Comparison of ENCODE assay signal across 9 cellular contexts in genomic region chr17:63930951-63931575, GRCh38. TPM values are rescaled to one million over a fixed set of nuclear protein-coding genes. Genes with fewer than 3 reads are reported as not detected.
A peak's percentile ranks its signal among the peaks of the same experiment; 100 is the strongest.
DNase-seq lines count a peak whose midpoint lies in the region; ATAC-seq and TF ChIP-seq lines count a peak whose summit lies in the region.
"Had no signal": no experiment of that assay in that cellular context is flagged by ENCODE, and none has a peak within 500 bp of the region (broad histone marks: within the 10 kb centered on the region; RNA-seq: fewer than 3 reads in every experiment).

No MANE protein-coding gene starts in this region.

- CTCF ChIA-PET in CD8-positive, alpha-beta T cell (lab: Charles Lee), result interaction anchor here (0.9 to 7.3 kb wide), 13 partner anchors 9 to 202 kb away, joined by 3 to 56 read pairs (median 7); partner anchors contain the start of genes CSHL1, GH1 and ICAM2
- CTCF ChIA-PET in HEK293 (lab: Yijun Ruan, JAX) (interaction anchor here (1.8 to 3.0 kb wide), 3 partner anchors 12 to 203 kb away, joined by 4 to 17 read pairs (median 10); partner anchors contain the start of gene GH1), WTC11 (lab: Charles Lee) (interaction anchor here (0.5 to 6.3 kb wide), 15 partner anchors 8 to 376 kb away, joined by 3 to 87 read pairs (median 3); partner anchors contain the start of genes CSHL1 and GH1), Calu3 (lab: Charles Lee) (interaction anchor here (1.1 kb wide), 1 partner anchor 12 kb away, joined by 3 read pairs; the partner anchor contains the start of gene GH1), MCF 10A (lab: Yijun Ruan, JAX) (interaction anchor here (0.5 to 3.5 kb wide), 3 partner anchors 10 to 860 kb away, joined by 3 to 21 read pairs (median 3); partner anchors contain the start of gene GH1)

- H3K4me3 ChIP-seq in CD8-positive, alpha-beta T cell (ENCODE audit: low read depth, low read length), result peak overlapping the region; percentile 58
- H3K4me3 ChIP-seq in HEK293 (ENCODE audit: low read depth, low read length), result no peak overlapping the region
- peak overlapping the region; percentile 48 for H3K4me3 ChIP-seq in rectal smooth muscle tissue (ENCODE audit: low read length)

- peaks cover 14% of the 10 kb centered on the region for H3K36me3 Mint-ChIP-seq in CD8-positive, alpha-beta T cell
- no peaks in the 10 kb centered on the region for H3K36me3 Mint-ChIP-seq in WTC11
- H3K36me3 Mint-ChIP-seq in effector memory CD8-positive, alpha-beta T cell (ENCODE audit: insufficient read depth), result peaks cover 14% of the 10 kb centered on the region
- no peaks in the 10 kb centered on the region for H3K36me3 Mint-ChIP-seq in Calu3 (ENCODE audit: insufficient read depth, unreplicated experiment)
- no peaks in the 10 kb centered on the region for H3K36me3 Mint-ChIP-seq in MCF 10A (ENCODE audit: insufficient read depth, unreplicated experiment)

- no peak overlapping the region for H3K9ac ChIP-seq in rectal smooth muscle tissue (ENCODE audit: low read length)

- DNase-seq in CD8-positive, alpha-beta T cell, result peak in 6 of 7 experiments; percentile 53 to 79 (median 63)
- DNase-seq in WTC11 (ENCODE audit: low spot score) (peak; percentile 58), Calu3 (no peak), MCF 10A (ENCODE audit: unreplicated experiment) (no peak)
- peak; percentile 38 to 44 (median 42) for DNase-seq in effector memory CD8-positive, alpha-beta T cell

- H3K27ac ChIP-seq in CD8-positive, alpha-beta T cell (ENCODE audit: low read depth, low read length), result peak overlapping the region; percentile 36
- no peak overlapping the region for H3K27ac ChIP-seq in HEK293 (ENCODE audit: extremely low read depth, low read depth, low read length)
- H3K27ac ChIP-seq in rectal smooth muscle tissue (ENCODE audit: low read depth, low read length), result no peak overlapping the region

- no peaks in the 10 kb centered on the region for H3K27me3 Mint-ChIP-seq in CD8-positive, alpha-beta T cell (ENCODE audit: low read depth)
- H3K27me3 Mint-ChIP-seq in WTC11 (ENCODE audit: low read depth) (no peaks in the 10 kb centered on the region; the same call in 1 of the 2 replicates), Calu3 (ENCODE audit: unreplicated experiment) (peaks cover 27% of the 10 kb centered on the region), MCF 10A (ENCODE audit: insufficient read depth, unreplicated experiment) (peaks cover 7% of the 10 kb centered on the region)
- H3K27me3 Mint-ChIP-seq in effector memory CD8-positive, alpha-beta T cell, result no peaks in the 10 kb centered on the region

- H3K9me3 ChIP-seq in CD8-positive, alpha-beta T cell (ENCODE audit: low read length), result no peaks in the 10 kb centered on the region
- H3K9me3 ChIP-seq in HEK293 (ENCODE audit: control insufficient read depth, insufficient read depth, low read depth, low read length), result no peaks in the 10 kb centered on the region

- peak; percentile 81 for ATAC-seq in CD8-positive, alpha-beta T cell
- ATAC-seq in WTC11, result peak; percentile 86
- peak; percentile 83 for ATAC-seq in effector memory CD8-positive, alpha-beta T cell (replicated peaks)
- no peak for ATAC-seq in GM18498 (IDR thresholded peaks at IDR 0.05; ENCODE audit: unreplicated experiment)

- intact Hi-C loops in CD8-positive, alpha-beta T cell (cut with DNase I, micrococcal nuclease), result no loop called here
- intact Hi-C loops in Calu3 (cut with micrococcal nuclease; ENCODE audit: unreplicated experiment) (no loop called here), MCF 10A (cut with micrococcal nuclease) (no loop called here)

- peaks cover 27% of the 10 kb centered on the region for H3K4me1 Mint-ChIP-seq in CD8-positive, alpha-beta T cell (ENCODE audit: low read depth)
- H3K4me1 Mint-ChIP-seq in WTC11, result peaks cover 18% of the 10 kb centered on the region
- H3K4me1 Mint-ChIP-seq in effector memory CD8-positive, alpha-beta T cell (ENCODE audit: low read depth in 2 of 2), result peaks cover 23 to 26% of the 10 kb centered on the region in 2 donors
- no peaks in the 10 kb centered on the region for H3K4me1 Mint-ChIP-seq in Calu3 (ENCODE audit: low read depth, unreplicated experiment)
- no peaks in the 10 kb centered on the region for H3K4me1 Mint-ChIP-seq in MCF 10A (ENCODE audit: insufficient read depth, unreplicated experiment)

- POLR2A ChIA-PET in CD8-positive, alpha-beta T cell (lab: Charles Lee), result interaction anchor here (0.6 to 2.8 kb wide), 6 partner anchors 16 to 214 kb away, joined by 3 to 9 read pairs (median 3); partner anchors contain the start of gene ICAM2
- POLR2A ChIA-PET in HEK293 (lab: Yijun Ruan, JAX) (no interaction called here), WTC11 (lab: Charles Lee) (interaction anchor here (1.1 kb wide), 1 partner anchor 11 kb away, joined by 3 read pairs; no protein-coding TSS in a partner anchor), MCF 10A (lab: Yijun Ruan, JAX) (no interaction called here)

- no peaks in the 10 kb centered on the region for H3K9me3 Mint-ChIP-seq in CD8-positive, alpha-beta T cell
- H3K9me3 Mint-ChIP-seq in WTC11 (no peaks in the 10 kb centered on the region), Calu3 (ENCODE audit: low read depth, unreplicated experiment) (no peaks in the 10 kb centered on the region), MCF 10A (ENCODE audit: unreplicated experiment) (no peaks in the 10 kb centered on the region)
- H3K9me3 Mint-ChIP-seq in effector memory CD8-positive, alpha-beta T cell, result no peaks in the 10 kb centered on the region

- H3K27me3 ChIP-seq in CD8-positive, alpha-beta T cell (ENCODE audit: insufficient read depth, low read length), result no peaks in the 10 kb centered on the region
- no peaks in the 10 kb centered on the region for H3K27me3 ChIP-seq in rectal smooth muscle tissue (ENCODE audit: control insufficient read depth, insufficient read depth, low read length)

- TF ChIP-seq CTCF in CD8-positive, alpha-beta T cell (IDR thresholded peaks at IDR 0.05), result no peak
- no peak for TF ChIP-seq CTCF in HEK293 (tag by site-specific recombination; IDR thresholded peaks at IDR 0.05)
- no peak for TF ChIP-seq CTCF in WTC11 (IDR thresholded peaks at IDR 0.05)
- no peak for TF ChIP-seq CTCF in Calu3 (IDR thresholded peaks at IDR 0.05; ENCODE audit: unreplicated experiment)
- no peak for TF ChIP-seq CTCF in MCF 10A (IDR thresholded peaks at IDR 0.05; ENCODE audit: unreplicated experiment)

- H3K27ac Mint-ChIP-seq in CD8-positive, alpha-beta T cell, result peak overlapping the region; percentile 94
- no peak overlapping the region; the same call in 1 of the 2 replicates for H3K27ac Mint-ChIP-seq in WTC11
- peak overlapping the region; percentile 86 to 92 for H3K27ac Mint-ChIP-seq in effector memory CD8-positive, alpha-beta T cell
- no peak overlapping the region for H3K27ac Mint-ChIP-seq in Calu3 (ENCODE audit: unreplicated experiment)
- H3K27ac Mint-ChIP-seq in MCF 10A (ENCODE audit: low read depth, unreplicated experiment), result no peak overlapping the region

- peak overlapping the region; percentile 93 for H3K4me3 Mint-ChIP-seq in CD8-positive, alpha-beta T cell
- H3K4me3 Mint-ChIP-seq in WTC11, result no peak overlapping the region
- peak overlapping the region; percentile 70 to 80 for H3K4me3 Mint-ChIP-seq in effector memory CD8-positive, alpha-beta T cell
- no peak overlapping the region for H3K4me3 Mint-ChIP-seq in Calu3 (ENCODE audit: low read depth, unreplicated experiment)
- H3K4me3 Mint-ChIP-seq in MCF 10A (ENCODE audit: unreplicated experiment), result no peak overlapping the region

- H3K36me3 ChIP-seq in CD8-positive, alpha-beta T cell (ENCODE audit: insufficient read depth, low read length), result no peaks in the 10 kb centered on the region
- no peaks in the 10 kb centered on the region for H3K36me3 ChIP-seq in HEK293 (ENCODE audit: control insufficient read depth in 2 of 2, insufficient read depth in 1 of 2, low read length in 2 of 2)
- no peaks in the 10 kb centered on the region for H3K36me3 ChIP-seq in rectal smooth muscle tissue (ENCODE audit: control insufficient read depth, insufficient read depth, low read length)

- BruUV-seq in Calu3 (replicated peaks; lab: Mats Ljungman, UMichigan) (no TSS peak), MCF 10A (replicated peaks; lab: Mats Ljungman, UMichigan) (no TSS peak)

- peaks cover 20% of the 10 kb centered on the region for H3K4me1 ChIP-seq in CD8-positive, alpha-beta T cell (ENCODE audit: insufficient read depth, low read length)
- no peaks in the 10 kb centered on the region for H3K4me1 ChIP-seq in HEK293 (ENCODE audit: control insufficient read depth, insufficient read depth, low read length)
- no peaks in the 10 kb centered on the region for H3K4me1 ChIP-seq in rectal smooth muscle tissue (ENCODE audit: control insufficient read depth, insufficient read depth, low read length)

TF ChIP-seq in HEK293, 187 proteins besides CTCF, POLR2A, EP300 and RAD21:
- TF ChIP-seq KLF9 (tag by site-specific recombination; IDR thresholded peaks at IDR 0.05; ENCODE audit: low read depth) (peak; percentile 38; the same call in 1 of the 2 replicates), ZFHX2 (tag by site-specific recombination; conservative IDR thresholded peaks at IDR 0.05) (peak; percentile 20; the same call in 1 of the 2 replicates), YY1 (tag by site-specific recombination; IDR thresholded peaks at IDR 0.05) (no peak), ZNF239 (tag by site-specific recombination; IDR thresholded peaks at IDR 0.05) (no peak), REPIN1 (tag by site-specific recombination; IDR thresholded peaks at IDR 0.05; ENCODE audit: low read depth) (no peak)
TF ChIP-seq in HEK293: peak in this region for 2.

RNA-seq across cellular contexts. Expression of gene CD79B, which starts 1.1 kb away (rescaled TPM):
- total RNA-seq in CD8-positive, alpha-beta T cell, result 1 to 10 TPM; 2.9 to 3.2 TPM
- total RNA-seq in WTC11 (2021), result 3.0 to 3.5 TPM (median 3.2 TPM) in 3 replicates
- total RNA-seq in Calu3 (2022), result not detected in 2 replicates
- not detected in 2 replicates for total RNA-seq in MCF 10A (2022)
- total RNA-seq: renal cortical epithelial cell had no signal

RNA-seq across cellular contexts. Expression of gene GH1, which starts 12.4 kb away (rescaled TPM):
- not detected for total RNA-seq in CD8-positive, alpha-beta T cell
- total RNA-seq in WTC11 (2021), result not detected in 3 replicates
- not detected in 2 replicates for total RNA-seq in Calu3 (2022)
- not detected in 2 replicates for total RNA-seq in MCF 10A (2022)
- total RNA-seq: renal cortical epithelial cell had no signal

RNA-seq across cellular contexts. Expression of gene CSHL1, which starts 20.0 kb away (rescaled TPM):
- total RNA-seq in CD8-positive, alpha-beta T cell, result not detected
- total RNA-seq in WTC11 (2021), result not detected in 3 replicates
- not detected in 2 replicates for total RNA-seq in Calu3 (2022)
- not detected in 2 replicates for total RNA-seq in MCF 10A (2022)
- total RNA-seq: renal cortical epithelial cell had no signal

RNA-seq across cellular contexts. Expression of gene CSH1, which starts 34.7 kb away (rescaled TPM):
- total RNA-seq in CD8-positive, alpha-beta T cell, result not detected
- total RNA-seq in WTC11 (2021) (not detected in 3 replicates), Calu3 (2022) (not detected in 2 replicates), MCF 10A (2022) (not detected in 2 replicates)
- total RNA-seq: renal cortical epithelial cell had no signal

RNA-seq across cellular contexts. Expression of gene SCN4A, which starts 41.7 kb away (rescaled TPM):
- under 1 TPM in 1 of 2 experiments, not detected in 1; 0.14 TPM for total RNA-seq in CD8-positive, alpha-beta T cell
- total RNA-seq in WTC11 (2021) (5.2 to 5.8 TPM (median 5.5 TPM) in 3 replicates), Calu3 (2022) (not detected in 2 replicates), MCF 10A (2022) (0.05 TPM in 1 of 2 replicates, not detected in the other)
- total RNA-seq: renal cortical epithelial cell had no signal

Comparison
In these comparisons a context has a peak if more than half of its experiments do, and no peak if none do; other contexts are left out.
1. DNase-seq: peak in CD8-positive, alpha-beta T cell (6 of 7), WTC11 (single experiment) and effector memory CD8-positive, alpha-beta T cell (3 of 3); none in Calu3 (single experiment) and MCF 10A (single experiment).
2. H3K27ac Mint-ChIP-seq: peak in CD8-positive, alpha-beta T cell (single experiment) and effector memory CD8-positive, alpha-beta T cell (2 of 2); none in WTC11 (single experiment), Calu3 (single experiment) and MCF 10A (single experiment).
3. H3K4me3 Mint-ChIP-seq: peak in CD8-positive, alpha-beta T cell (single experiment) and effector memory CD8-positive, alpha-beta T cell (2 of 2); none in WTC11 (single experiment), Calu3 (single experiment) and MCF 10A (single experiment).
4. POLR2A ChIA-PET loops: an anchor here in CD8-positive, alpha-beta T cell (0.6 to 2.8 kb wide) and WTC11 (1.1 kb wide); none called in HEK293 and MCF 10A.